11 cellular contexts compared by ENCODE assay signal in the genomic region with DNA sequence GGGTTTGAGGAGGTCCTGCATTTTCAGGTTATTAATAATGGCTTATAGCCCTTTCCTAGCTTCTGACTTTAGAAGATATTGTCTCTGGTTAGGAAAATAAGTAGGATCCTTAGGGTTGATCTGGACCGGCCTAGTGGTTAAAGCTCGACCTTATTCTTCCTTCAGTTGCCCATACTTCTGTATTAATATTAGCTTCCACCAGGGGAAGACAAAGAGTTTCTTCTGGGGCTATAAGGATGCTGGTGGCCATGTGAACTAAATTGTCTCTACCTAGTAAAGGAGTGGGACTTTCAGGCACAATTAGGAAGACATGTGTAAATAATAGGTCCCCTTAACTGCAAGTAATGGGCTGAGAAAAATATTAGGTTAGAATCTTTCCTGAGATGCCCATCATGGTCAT. TPM values are rescaled to one million over a fixed set of nuclear protein-coding genes. Genes with fewer than 3 reads are reported as not detected.
DNase-seq lines count a peak whose midpoint lies in the region; ATAC-seq, FAIRE-seq and TF ChIP-seq lines count a peak whose summit lies in the region.
"Had no signal": no experiment of that assay in that cellular context is flagged by ENCODE, and none has a peak within 500 bp of the region (broad histone marks: within the 10 kb centered on the region; RNA-seq: fewer than 3 reads in every experiment).

No MANE protein-coding gene starts in this region.

- H3K4me3 Mint-ChIP-seq in osteocyte (ENCODE audit: unreplicated experiment) = no peak overlapping the region
- H3K4me3 Mint-ChIP-seq: IgD-negative memory B cell had no signal

- H3K9me3 ChIP-seq in smooth muscle cell (replicated peaks; ENCODE audit: low read depth) = no peaks in the 10 kb centered on the region
- H3K9me3 ChIP-seq: body of pancreas had no signal

- H3K27ac ChIP-seq in smooth muscle cell (ENCODE audit: low read depth) = no peak overlapping the region
- H3K27ac ChIP-seq: body of pancreas had no signal

- no peaks in the 10 kb centered on the region for H3F3A ChIP-seq in smooth muscle cell (ENCODE audit: low read depth)

- H3K4me1 ChIP-seq in smooth muscle cell (ENCODE audit: low read depth) = no peaks in the 10 kb centered on the region
- H3K4me1 ChIP-seq: body of pancreas had no signal

- TF ChIP-seq POLR2A in NB4 (IDR thresholded peaks at IDR 0.05; ENCODE audit: extremely low read depth, insufficient read length) = no peak

- no peaks in the 10 kb centered on the region for H3K4me1 Mint-ChIP-seq in osteocyte (ENCODE audit: unreplicated experiment)

- no peak overlapping the region for H2AFZ ChIP-seq in smooth muscle cell (ENCODE audit: low read depth)

- peak; percentile 5 for DNase-seq in NCI-H1105 treated with DMSO at 0.1 percent for 48 hours (lab: John Stamatoyannopoulos, UW)
- DNase-seq in NCI-H1105 (lab: John Stamatoyannopoulos, UW) = no peak
- DNase-seq in NB4 (ENCODE audit: low read depth) = peak; percentile 50
- DNase-seq in dermis blood vessel endothelial cell = peak; percentile 29
- no peak for DNase-seq in smooth muscle cell (lab: John Stamatoyannopoulos, UW; ENCODE audit: unreplicated experiment)
- no peak for DNase-seq in osteocyte (ENCODE audit: extremely low spot score, unreplicated experiment)
- no peak for DNase-seq in RCC 7860 (ENCODE audit: low spot score)
- DNase-seq: body of pancreas had no signal

- no peak overlapping the region for H3K9ac ChIP-seq in smooth muscle cell (ENCODE audit: low read depth)

- no peaks in the 10 kb centered on the region for H3K36me3 Mint-ChIP-seq in osteocyte (ENCODE audit: unreplicated experiment)
- H3K36me3 Mint-ChIP-seq: IgD-negative memory B cell had no signal

- peak; percentile 42 for TF ChIP-seq CTCF in NB4 (IDR thresholded peaks at IDR 0.05; ENCODE audit: low read depth, low read length)
- peak; percentile 30 for TF ChIP-seq CTCF in smooth muscle cell (IDR thresholded peaks at IDR 0.05; ENCODE audit: borderline replicate concordance, insufficient read depth, poor library complexity, severe bottlenecking)
- TF ChIP-seq CTCF in osteocyte (IDR thresholded peaks at IDR 0.05) = no peak

- no peak for ATAC-seq in HG02885 (IDR thresholded peaks at IDR 0.05; ENCODE audit: poor library complexity, unreplicated experiment)
- ATAC-seq: body of pancreas had no signal

- H3K4me2 ChIP-seq in smooth muscle cell = no peak overlapping the region

- no peak for FAIRE-seq in RCC 7860 (lab: Jason Lieb, UNC)

- no peaks in the 10 kb centered on the region for H3K9me3 Mint-ChIP-seq in osteocyte (ENCODE audit: unreplicated experiment)
- H3K9me3 Mint-ChIP-seq: IgD-negative memory B cell had no signal

- H3K79me2 ChIP-seq in smooth muscle cell (ENCODE audit: low read depth) = no peaks in the 10 kb centered on the region

- H3K27me3 Mint-ChIP-seq in osteocyte (ENCODE audit: unreplicated experiment) = peaks cover 15% of the 10 kb centered on the region

- H3K4me3 ChIP-seq in NB4 (ENCODE audit: low read depth, low read length) (no peak overlapping the region), smooth muscle cell (no peak overlapping the region)
- H3K4me3 ChIP-seq: body of pancreas had no signal

- peaks cover 59% of the 10 kb centered on the region for H3K27me3 ChIP-seq in smooth muscle cell (ENCODE audit: low read depth)
- H3K27me3 ChIP-seq: body of pancreas had no signal

- no peaks in the 10 kb centered on the region for H3K36me3 ChIP-seq in smooth muscle cell (ENCODE audit: low read depth)

- H3K27ac Mint-ChIP-seq in osteocyte (ENCODE audit: unreplicated experiment) = no peak overlapping the region
- H3K27ac Mint-ChIP-seq: IgD-negative memory B cell had no signal

- whole genome bisulfite sequencing in smooth muscle cell (ENCODE audit: low lambda C conversion rate) = 85% methylated on average over 2 of the region's 2 CpGs

- H4K20me1 ChIP-seq in smooth muscle cell (ENCODE audit: low read depth) = no peaks in the 10 kb centered on the region

RNA-seq across cellular contexts. Expression of gene FCGR2A, which starts 20.6 kb away (rescaled TPM):
- total RNA-seq in dermis blood vessel endothelial cell (0.37 and 0.85 TPM in 2 replicates), smooth muscle cell (0.36 TPM in 1 of 2 replicates, not detected in the other), osteocyte (not detected in 2 replicates)
- 0.15 and 0.46 TPM in 2 replicates for polyA plus RNA-seq in smooth muscle cell
- total RNA-seq: pulmonary artery endothelial cell had no signal

RNA-seq across cellular contexts. Expression of gene HSPA6, which starts 39.7 kb away (rescaled TPM):
- 0.17 and 0.42 TPM in 2 replicates for total RNA-seq in dermis blood vessel endothelial cell
- total RNA-seq in smooth muscle cell = 0.18 and 0.81 TPM in 2 replicates
- polyA plus RNA-seq in smooth muscle cell = 0.14 and 0.45 TPM in 2 replicates
- total RNA-seq in osteocyte = not detected in 2 replicates

Comparison
In these comparisons a context has a peak if more than half of its experiments do, and no peak if none do; other contexts are left out.
1. DNase-seq: peak in NCI-H1105 treated with DMSO at 0.1 percent for 48 hours (single experiment), NB4 (single experiment) and dermis blood vessel endothelial cell (single experiment); none in NCI-H1105 (single experiment), smooth muscle cell (single experiment), osteocyte (single experiment) and RCC 7860 (single experiment).